In the genomic region with DNA sequence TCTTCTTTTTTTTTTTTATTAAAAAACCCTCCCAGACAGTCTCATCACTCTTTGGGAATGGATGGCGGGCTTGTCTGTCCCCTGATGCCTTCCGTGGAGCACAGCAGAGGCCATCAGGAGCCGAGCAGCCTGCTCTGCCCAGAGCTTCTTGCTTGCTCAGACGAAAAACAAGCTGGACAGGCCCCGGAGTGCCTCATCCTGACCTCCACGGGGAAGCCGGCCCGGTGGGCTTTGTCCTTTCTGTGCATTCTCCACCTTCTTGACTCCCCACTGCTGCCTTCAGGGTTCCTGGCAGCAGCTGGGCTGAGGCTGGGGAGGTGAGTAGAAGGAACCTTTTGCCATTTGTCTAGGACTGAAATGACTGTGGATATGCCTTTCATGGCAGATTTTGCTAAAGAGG, we compare ENCODE assay signal across 14 cellular contexts.
A peak's percentile ranks its signal among the peaks of the same experiment; 100 is the strongest.
DNase-seq lines count a peak whose midpoint lies in the region; ATAC-seq and TF ChIP-seq lines count a peak whose summit lies in the region.
"Had no signal": no experiment of that assay in that cellular context is flagged by ENCODE, and none has a peak within 500 bp of the region (broad histone marks: within the 10 kb centered on the region; RNA-seq: fewer than 3 reads in every experiment).

No MANE protein-coding gene starts in this region.

- intact Hi-C loops in natural killer cell (cut with micrococcal nuclease): no loop called here

- ATAC-seq in central memory CD8-positive, alpha-beta T cell (replicated peaks; ENCODE audit: extremely low read depth, poor library complexity, severe bottlenecking): no peak
- no peak for ATAC-seq in natural killer cell
- no peak for ATAC-seq in HG03039 (IDR thresholded peaks at IDR 0.05; ENCODE audit: unreplicated experiment)
- no peak for ATAC-seq in GM19452 (IDR thresholded peaks at IDR 0.05; ENCODE audit: unreplicated experiment)

- no peaks in the 10 kb centered on the region for H3K27me3 ChIP-seq in CD8-positive, alpha-beta memory T cell (ENCODE audit: insufficient read depth, low read length, poor library complexity, severe bottlenecking)

- no peaks in the 10 kb centered on the region for H3K36me3 ChIP-seq in CD8-positive, alpha-beta memory T cell (ENCODE audit: insufficient read depth, low read length)

- H3K27me3 Mint-ChIP-seq in central memory CD8-positive, alpha-beta T cell: no peaks in the 10 kb centered on the region
- no peaks in the 10 kb centered on the region for H3K27me3 Mint-ChIP-seq in natural killer cell (ENCODE audit: low read depth in 2 of 2)
- H3K27me3 Mint-ChIP-seq in CD8-positive, alpha-beta memory T cell: no peaks in the 10 kb centered on the region

- POLR2A ChIA-PET in CD8-positive, alpha-beta memory T cell (lab: Charles Lee): no interaction called here

- TF ChIP-seq CTCF in natural killer cell (IDR thresholded peaks at IDR 0.05): no peak

- H3K4me1 ChIP-seq in CD8-positive, alpha-beta memory T cell (ENCODE audit: insufficient read depth, low read length): no peaks in the 10 kb centered on the region

- H3K9me3 ChIP-seq in CD8-positive, alpha-beta memory T cell (ENCODE audit: low read length): no peaks in the 10 kb centered on the region

- no peaks in the 10 kb centered on the region for H3K9me3 Mint-ChIP-seq in central memory CD8-positive, alpha-beta T cell
- no peaks in the 10 kb centered on the region for H3K9me3 Mint-ChIP-seq in natural killer cell
- no peaks in the 10 kb centered on the region for H3K9me3 Mint-ChIP-seq in CD8-positive, alpha-beta memory T cell
- H3K9me3 Mint-ChIP-seq: HFFc6 had no signal

- H3K4me3 ChIP-seq in CD8-positive, alpha-beta memory T cell (ENCODE audit: low read length): no peak overlapping the region
- H3K4me3 ChIP-seq: GM23248 had no signal

- H3K4me1 Mint-ChIP-seq in central memory CD8-positive, alpha-beta T cell: peaks cover 9% of the 10 kb centered on the region
- peaks cover 38 to 39% of the 10 kb centered on the region in 2 donors for H3K4me1 Mint-ChIP-seq in natural killer cell
- peaks cover 0 to 10% (median 7%) of the 10 kb centered on the region in 3 donors for H3K4me1 Mint-ChIP-seq in CD8-positive, alpha-beta memory T cell

- H3K4me3 Mint-ChIP-seq in central memory CD8-positive, alpha-beta T cell: no peak overlapping the region
- peak overlapping the region; percentile 49 for H3K4me3 Mint-ChIP-seq in natural killer cell
- H3K4me3 Mint-ChIP-seq in CD8-positive, alpha-beta memory T cell: no peak overlapping the region
- H3K4me3 Mint-ChIP-seq: HFFc6 had no signal

- no peak overlapping the region for H3K27ac ChIP-seq in CD8-positive, alpha-beta memory T cell (ENCODE audit: low read depth, low read length)
- H3K27ac ChIP-seq: GM23248 had no signal

- H3K27ac Mint-ChIP-seq in central memory CD8-positive, alpha-beta T cell (ENCODE audit: low read depth): peak overlapping the region; percentile 61
- peak overlapping the region; percentile 79 to 84 for H3K27ac Mint-ChIP-seq in natural killer cell
- H3K27ac Mint-ChIP-seq in CD8-positive, alpha-beta memory T cell: peak overlapping the region in 2 of 8 donors; percentile 21 to 62
- H3K27ac Mint-ChIP-seq: HFFc6 had no signal

- peaks cover 84% of the 10 kb centered on the region for H3K36me3 Mint-ChIP-seq in central memory CD8-positive, alpha-beta T cell (ENCODE audit: insufficient read depth)
- peaks cover 58% of the 10 kb centered on the region for H3K36me3 Mint-ChIP-seq in natural killer cell
- peaks cover 13 to 85% (median 27%) of the 10 kb centered on the region in 3 donors for H3K36me3 Mint-ChIP-seq in CD8-positive, alpha-beta memory T cell

- CTCF ChIA-PET in CD8-positive, alpha-beta memory T cell (lab: Charles Lee): no interaction called here

- peak; percentile 91 to 93 for DNase-seq in NCI-H2081 (lab: John Stamatoyannopoulos, UW)
- DNase-seq in NCI-H2081 treated with DMSO at 0.1 percent for 48 hours (lab: John Stamatoyannopoulos, UW): no peak
- DNase-seq in central memory CD8-positive, alpha-beta T cell (ENCODE audit: low spot score in 2 of 2): no peak
- DNase-seq in natural killer cell: no peak
- DNase-seq in CD8-positive, alpha-beta memory T cell: no peak
- DNase-seq in HuH-7.5 (ENCODE audit: low spot score): no peak
- DNase-seq: C1 segment of cervical spinal cord, DMS79 treated with DMSO at 0.1 percent for 48 hours, GF-D8, GM23248, HFFc6, KG1 had no signal

Comparison
In these comparisons a context has a peak if more than half of its experiments do, and no peak if none do; other contexts are left out.
1. DNase-seq: peak in NCI-H2081 (2 of 2); none in NCI-H2081 treated with DMSO at 0.1 percent for 48 hours (single experiment), central memory CD8-positive, alpha-beta T cell (0 of 2), natural killer cell (single experiment), CD8-positive, alpha-beta memory T cell (0 of 5) and HuH-7.5 (single experiment).